ENCODE assay signal across 9 cellular contexts in genomic region chr11:33867996-33868645, GRCh38. TPM values are rescaled to one million over a fixed set of nuclear protein-coding genes. Genes with fewer than 3 reads are reported as not detected.
DNase-seq lines count a peak whose midpoint lies in the region; ATAC-seq and TF ChIP-seq lines count a peak whose summit lies in the region.
"Had no signal": no experiment of that assay in that cellular context is flagged by ENCODE, and none has a peak within 500 bp of the region (broad histone marks: within the 10 kb centered on the region; RNA-seq: fewer than 3 reads in every experiment).

No MANE protein-coding gene starts in this region.

- DNase-seq in left ventricle myocardium inferior (no peak), Right ventricle myocardium inferior (ENCODE audit: missing footprints) (no peak), mammary epithelial cell (no peak), upper lobe of right lung (no peak), SKM-1 treated with dmso at 0.1 percent for 144 hours (lab: John Stamatoyannopoulos, UW; ENCODE audit: unreplicated experiment) (no peak), GM10248 (ENCODE audit: extremely low spot score) (no peak)
- DNase-seq: COR-L47 had no signal

- H3K27ac ChIP-seq in left ventricle myocardium inferior (replicated peaks) (peak overlapping the region; percentile 91), mammary epithelial cell (ENCODE audit: insufficient read depth, low read depth, low read length) (no peak overlapping the region), upper lobe of right lung (peak overlapping the region; percentile 77)

- TF ChIP-seq CTCF in left ventricle myocardium inferior (IDR thresholded peaks at IDR 0.05; ENCODE audit: borderline replicate concordance): no peak
- TF ChIP-seq CTCF in mammary epithelial cell (conservative IDR thresholded peaks at IDR 0.05 in 1 of 2, IDR thresholded peaks at IDR 0.05 in 1 of 2; ENCODE audit: extremely low read depth in 1 of 2, insufficient read depth in 1 of 2, low read depth in 1 of 2, low read length in 2 of 2): no peak
- TF ChIP-seq CTCF in upper lobe of right lung (IDR thresholded peaks at IDR 0.05): no peak
- TF ChIP-seq CTCF in GM10248 (IDR thresholded peaks at IDR 0.05; ENCODE audit: control extremely low read depth, extremely low read depth, low read depth, missing control alignments): no peak

- in situ Hi-C loops in mammary epithelial cell (cut with MboI; ENCODE audit: low sequenced_read_pairs in 2 of 2): loop anchor here in 1 of 2 donors (10.0 to 25.0 kb wide), 2 partner anchors 97 to 494 kb away; partner anchors contain the start of gene ABTB2

- BruUV-seq in mammary epithelial cell (replicated peaks; lab: Mats Ljungman, UMichigan): TSS peak; percentile 34

- no peak overlapping the region for H2AFZ ChIP-seq in mammary epithelial cell (ENCODE audit: low read depth, low read length)

- POLR2A ChIA-PET in GM10248 (lab: Yijun Ruan, JAX): interaction anchor here (0.6 kb wide), 1 partner anchor 24 kb away, joined by 3 read pairs; no protein-coding TSS in a partner anchor

- ATAC-seq in Right ventricle myocardium inferior (no peak), upper lobe of right lung (no peak), GM18861 (IDR thresholded peaks at IDR 0.05; ENCODE audit: unreplicated experiment) (no peak)

- dilution Hi-C loops in mammary epithelial cell (cut with HindIII; ENCODE audit: low sequenced_read_pairs): no loop called here

- H3K27me3 ChIP-seq in left ventricle myocardium inferior (ENCODE audit: low read depth) (peaks cover 39% of the 10 kb centered on the region), mammary epithelial cell (ENCODE audit: insufficient read depth, low read length) (peaks cover 20% of the 10 kb centered on the region), mucosa of stomach (ENCODE audit: control insufficient read depth, insufficient read depth, low read length) (peaks cover 30% of the 10 kb centered on the region), upper lobe of right lung (peaks cover 6% of the 10 kb centered on the region)

- H3K4me1 ChIP-seq in left ventricle myocardium inferior: peaks cover 47% of the 10 kb centered on the region
- H3K4me1 ChIP-seq in mammary epithelial cell (ENCODE audit: insufficient read depth, low read length): peaks cover 13% of the 10 kb centered on the region
- peaks cover 8% of the 10 kb centered on the region for H3K4me1 ChIP-seq in mucosa of stomach (ENCODE audit: control insufficient read depth, insufficient read depth, low read length)
- H3K4me1 ChIP-seq in upper lobe of right lung: peaks cover 21% of the 10 kb centered on the region

- H3K4me3 ChIP-seq in left ventricle myocardium inferior: peak overlapping the region; percentile 78
- no peak overlapping the region for H3K4me3 ChIP-seq in mammary epithelial cell (replicated peaks in 1 of 3; ENCODE audit: insufficient read depth in 1 of 3, low read depth in 2 of 3, low read length in 3 of 3)
- H3K4me3 ChIP-seq in mucosa of stomach (ENCODE audit: low read length): no peak overlapping the region
- peak overlapping the region; percentile 61 for H3K4me3 ChIP-seq in upper lobe of right lung

- H3K79me2 ChIP-seq in mammary epithelial cell (ENCODE audit: insufficient read depth, low read length): no peaks in the 10 kb centered on the region

- H3K36me3 ChIP-seq in left ventricle myocardium inferior: no peaks in the 10 kb centered on the region
- no peaks in the 10 kb centered on the region for H3K36me3 ChIP-seq in mammary epithelial cell (ENCODE audit: insufficient read depth, low read length)
- H3K36me3 ChIP-seq in mucosa of stomach (ENCODE audit: control insufficient read depth, insufficient read depth, low read length): no peaks in the 10 kb centered on the region
- H3K36me3 ChIP-seq in upper lobe of right lung: peaks cover 7% of the 10 kb centered on the region

- H3K9me3 ChIP-seq in left ventricle myocardium inferior (replicated peaks) (no peaks in the 10 kb centered on the region), mammary epithelial cell (replicated peaks; ENCODE audit: insufficient read depth, low read length) (no peaks in the 10 kb centered on the region), mucosa of stomach (ENCODE audit: control insufficient read depth, low read length) (no peaks in the 10 kb centered on the region), upper lobe of right lung (no peaks in the 10 kb centered on the region)

- no peak overlapping the region for H3K4me2 ChIP-seq in mammary epithelial cell (ENCODE audit: insufficient read depth, low read depth, low read length)

- intact Hi-C loops in left ventricle myocardium inferior (cut with micrococcal nuclease) (loop anchor here (10.0 kb wide), 1 partner anchor 67 kb away; no protein-coding TSS in a partner anchor), Right ventricle myocardium inferior (cut with DNase I) (loop anchor here (5.0 kb wide), 1 partner anchor 184 kb away; the partner anchor contains the start of gene CAPRIN1), mammary epithelial cell (cut with micrococcal nuclease) (no loop called here), upper lobe of right lung (cut with DNase I) (no loop called here)

- 92% methylated on average over 7 of the region's 7 CpGs for WGBS in mammary epithelial cell (ENCODE audit: low coverage, missing lambda C conversion rate)

- CTCF ChIA-PET in mammary epithelial cell (lab: Charles Lee; ENCODE audit: low non-redundant PET): no interaction called here
- CTCF ChIA-PET in GM10248 (lab: Yijun Ruan, JAX): interaction anchor here (1.0 to 7.2 kb wide), 14 partner anchors 10 to 489 kb away, joined by 3 to 56 read pairs (median 3); partner anchors contain the start of gene ABTB2

- H4K20me1 ChIP-seq in mammary epithelial cell (ENCODE audit: insufficient read depth, low read length): no peaks in the 10 kb centered on the region

- H3K9ac ChIP-seq in mammary epithelial cell (ENCODE audit: insufficient read depth, low read length) (no peak overlapping the region), mucosa of stomach (ENCODE audit: low read length) (peak overlapping the region; percentile 18)

RNA-seq across cellular contexts. Expression of gene LMO2, which starts 23.8 kb away (rescaled TPM):
- total RNA-seq in left ventricle myocardium inferior: 8.4 TPM
- total RNA-seq in Right ventricle myocardium inferior: 7.2 TPM
- total RNA-seq in mammary epithelial cell: 1 to 10 TPM in 1 of 2 donors, under 1 TPM in 1; 0.50 to 1.8 TPM
- polyA plus RNA-seq in mammary epithelial cell: 0.67 TPM
- polyA minus RNA-seq in mammary epithelial cell: not detected
- total RNA-seq in upper lobe of right lung: 65.1 TPM

Comparison
In these comparisons a context has a peak if more than half of its experiments do, and no peak if none do; other contexts are left out.
1. H3K4me3 ChIP-seq: peak in left ventricle myocardium inferior (single experiment) and upper lobe of right lung (single experiment); none in mammary epithelial cell (0 of 3) and mucosa of stomach (single experiment).
2. intact Hi-C loops: an anchor here in left ventricle myocardium inferior (10.0 kb wide) and Right ventricle myocardium inferior (5.0 kb wide); none called in mammary epithelial cell and upper lobe of right lung.